ENCODE assay signal across 26 cellular contexts in the genomic region with DNA sequence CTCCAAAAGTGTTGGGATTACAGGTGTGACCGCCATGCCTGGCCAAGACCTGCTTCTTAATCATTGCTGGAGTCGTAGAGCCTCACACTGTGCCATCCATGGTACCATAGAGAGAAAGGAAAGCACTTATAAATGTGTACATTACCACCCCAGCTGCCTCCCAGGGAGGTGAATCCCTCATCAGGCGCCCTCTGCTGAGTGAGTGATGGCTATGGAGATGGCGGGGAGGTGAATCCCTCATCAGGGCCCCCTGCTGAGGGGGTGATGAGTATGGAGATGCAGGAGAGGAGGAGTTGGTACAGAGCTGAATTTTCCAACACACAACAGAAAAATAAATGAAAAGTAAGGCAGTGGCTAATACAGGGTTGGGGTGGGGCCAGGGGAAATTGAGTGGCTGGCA.
"Had no signal": no experiment of that assay in that cellular context is flagged by ENCODE, and none has a peak within 500 bp of the region (broad histone marks: within the 10 kb centered on the region; RNA-seq: fewer than 3 reads in every experiment).

No MANE protein-coding gene starts in this region.

- H3K9me3 Mint-ChIP-seq: T-helper 1 cell treated with Interleukin-12 subunit alpha and Interleukin-12 subunit beta and Interleukin-4 antibody, amounts not matched to agents 30 μg/mL and 1 μg/mL, for 36 hours had no signal

- H3K9me3 ChIP-seq: pancreas, transverse colon had no signal

- H3K27me3 ChIP-seq: pancreas, right atrium auricular region, transverse colon had no signal

- H3K4me3 ChIP-seq: pancreas, right atrium auricular region, transverse colon had no signal

- FAIRE-seq: colon, frontal cortex, kidney, pancreas, TTC549 had no signal

- H3K36me3 Mint-ChIP-seq: activated naive CD8-positive, alpha-beta T cell; immature natural killer cell; naive thymus-derived CD4-positive, alpha-beta T cell had no signal

- H3K4me1 Mint-ChIP-seq: immature natural killer cell; naive thymus-derived CD4-positive, alpha-beta T cell had no signal

- H3K27ac ChIP-seq: pancreas, right atrium auricular region, transverse colon, VCaP had no signal

- H3K27ac Mint-ChIP-seq: activated naive CD8-positive, alpha-beta T cell; immature natural killer cell; naive thymus-derived CD4-positive, alpha-beta T cell; T-helper 1 cell treated with Interleukin-12 subunit alpha and Interleukin-12 subunit beta and Interleukin-4 antibody, amounts not matched to agents 30 μg/mL and 1 μg/mL, for 36 hours had no signal

- ATAC-seq: activated CD4-positive, CD25-positive, alpha-beta regulatory T cell treated with anti-CD3 and anti-CD28 coated beads, Interleukin-2, amount 50 U/mL, for 24 hours; naive thymus-derived CD4-positive, alpha-beta T cell; pancreas had no signal

- DNase-seq: activated CD4-positive, alpha-beta T cell treated with anti-CD3 and anti-CD28 coated beads for 48 hours; activated CD4-positive, alpha-beta T cell treated with anti-CD3 and anti-CD28 coated beads, Interleukin-2, amount 50 U/mL, for 48 hours; activated CD8-positive, alpha-beta memory T cell treated with anti-CD3 and anti-CD28 coated beads for 24 hours; activated effector memory CD4-positive, alpha-beta T cell treated with Interleukin-2 at 50 U/mL for 16 hours; activated naive CD4-positive, alpha-beta T cell treated with Interleukin-2 at 50 U/mL for 16 hours; anterior cingulate cortex; dermis blood vessel endothelial cell; effector CD8-positive, alpha-beta T cell; immature natural killer cell; kidney; midbrain; naive thymus-derived CD4-positive, alpha-beta T cell; pancreas; stimulated activated CD4-positive, alpha-beta T cell treated with anti-CD3 and anti-CD28 coated beads, Interleukin-15, amount 100 ng/mL, for 24 hours; stimulated activated CD4-positive, alpha-beta T cell treated with anti-CD3 and anti-CD28 coated beads, Interleukin-2, amount 100 ng/mL, for 24 hours; stimulated activated naive CD4-positive, alpha-beta T cell; T-helper 9 cell; transverse colon had no signal

- H3K4me3 Mint-ChIP-seq: activated naive CD8-positive, alpha-beta T cell; immature natural killer cell; naive thymus-derived CD4-positive, alpha-beta T cell; T-helper 1 cell treated with Interleukin-12 subunit alpha and Interleukin-12 subunit beta and Interleukin-4 antibody, amounts not matched to agents 30 μg/mL and 1 μg/mL, for 36 hours had no signal

- H3K36me3 ChIP-seq: pancreas, right atrium auricular region, transverse colon had no signal

- H3K4me1 ChIP-seq: pancreas, right atrium auricular region, transverse colon had no signal
